18 cellular contexts compared by ENCODE assay signal in genomic region chr10:70343712-70344111, GRCh38. TPM values are rescaled to one million over a fixed set of nuclear protein-coding genes. Genes with fewer than 3 reads are reported as not detected.
"Had no signal": no experiment of that assay in that cellular context is flagged by ENCODE, and none has a peak within 500 bp of the region (broad histone marks: within the 10 kb centered on the region; RNA-seq: fewer than 3 reads in every experiment).

No MANE protein-coding gene starts in this region.

- H3K4me3 ChIP-seq: body of pancreas, coronary artery, esophagus squamous epithelium, mucosa of descending colon, thyroid gland had no signal

- H3K9me3 ChIP-seq: body of pancreas, esophagus squamous epithelium, mucosa of descending colon, thyroid gland had no signal

- H3K36me3 ChIP-seq: thyroid gland had no signal

- DNase-seq: activated CD4-positive, alpha-beta T cell treated with anti-CD3 and anti-CD28 coated beads, Interleukin-2, amount 10 ng/mL, durations not matched to agents 7 days and 5 days; activated CD8-positive, alpha-beta memory T cell treated with anti-CD3 and anti-CD28 coated beads, Interleukin-2, amount 50 U/mL, for 48 hours; activated gamma-delta T cell treated with Interleukin-2 at 50 U/mL for 16 hours; activated naive CD8-positive, alpha-beta T cell treated with anti-CD3 and anti-CD28 coated beads for 36 hours; activated T-cell treated with anti-CD3 and anti-CD28 coated beads, Interleukin-2, amount 50 U/mL, for 72 hours; amygdala; body of pancreas; esophagus squamous epithelium; mucosa of descending colon; naive thymus-derived CD8-positive, alpha-beta T cell; T-helper 9 cell; thyroid gland had no signal

- H3K27me3 ChIP-seq: body of pancreas, esophagus squamous epithelium, thyroid gland had no signal

- H3K4me1 ChIP-seq: body of pancreas, esophagus squamous epithelium, parathyroid adenoma, thyroid gland had no signal

- H3K27ac ChIP-seq: body of pancreas, coronary artery, esophagus squamous epithelium, parathyroid adenoma, thyroid gland had no signal

- ATAC-seq: body of pancreas; mucosa of descending colon; naive thymus-derived CD8-positive, alpha-beta T cell had no signal

- FAIRE-seq: frontal cortex, islet of Langerhans, urothelium cell line had no signal

RNA-seq across cellular contexts. Expression of gene NPFFR1, which starts 59.9 kb away (rescaled TPM):
- total RNA-seq: activated CD4-positive, alpha-beta T cell treated with anti-CD3 and anti-CD28 coated beads, Interleukin-2, amount 10 ng/mL, durations not matched to agents 7 days and 5 days; activated naive CD8-positive, alpha-beta T cell treated with anti-CD3 and anti-CD28 coated beads for 36 hours; body of pancreas; left lobe of liver; naive thymus-derived CD8-positive, alpha-beta T cell had no signal
- polyA plus RNA-seq: naive thymus-derived CD8-positive, alpha-beta T cell had no signal
